29 cellular contexts compared by ENCODE assay signal in the genomic region with DNA sequence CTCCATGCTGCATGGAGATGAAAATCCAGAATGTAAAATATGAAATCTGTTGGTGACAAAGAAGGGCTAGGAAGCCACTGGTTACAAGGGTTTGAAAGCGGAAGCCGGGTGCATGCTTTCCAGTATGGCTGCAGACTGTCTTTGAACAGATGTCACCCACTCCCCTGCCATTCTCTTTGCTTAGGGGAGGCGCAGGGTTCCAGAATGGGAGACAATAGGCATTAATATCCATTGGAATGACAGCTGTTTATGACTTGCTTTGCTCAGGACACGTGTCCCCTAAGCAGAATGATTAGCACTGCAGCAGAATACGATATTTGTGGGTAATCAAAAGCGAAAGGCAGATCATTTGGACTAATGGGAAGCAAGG. TPM values are rescaled to one million over a fixed set of nuclear protein-coding genes. Genes with fewer than 3 reads are reported as not detected.
"Had no signal": no experiment of that assay in that cellular context is flagged by ENCODE, and none has a peak within 500 bp of the region (broad histone marks: within the 10 kb centered on the region; RNA-seq: fewer than 3 reads in every experiment).

No MANE protein-coding gene starts in this region.

- H3K36me3 ChIP-seq: ascending aorta, brain microvascular endothelial cell, gastroesophageal sphincter, heart right ventricle, thyroid gland, upper lobe of left lung, vagina had no signal

- H3K27ac ChIP-seq: brain microvascular endothelial cell, dorsolateral prefrontal cortex, gastroesophageal sphincter, heart right ventricle, thyroid gland, upper lobe of left lung, vagina, VCaP had no signal

- H3K4me3 ChIP-seq: ascending aorta, coronary artery, dorsolateral prefrontal cortex, gastroesophageal sphincter, heart right ventricle, smooth muscle cell, thyroid gland, upper lobe of left lung, vagina had no signal

- DNase-seq: activated CD4-positive, alpha-beta T cell treated with anti-CD3 and anti-CD28 coated beads for 48 hours; activated CD4-positive, alpha-beta T cell treated with anti-CD3 and anti-CD28 coated beads, Interleukin-2, amount 50 U/mL, for 48 hours; activated CD8-positive, alpha-beta memory T cell treated with anti-CD3 and anti-CD28 coated beads, Interleukin-2, amount 50 U/mL, for 4 hours; activated effector memory CD4-positive, alpha-beta T cell treated with anti-CD3 and anti-CD28 coated beads, Interleukin-2, amount 50 U/mL, for 16 hours; activated naive CD4-positive, alpha-beta T cell treated with anti-CD3 and anti-CD28 coated beads for 36 hours; activated naive CD8-positive, alpha-beta T cell treated with anti-CD3 and anti-CD28 coated beads for 36 hours; activated T-cell treated with anti-CD3 and anti-CD28 coated beads, Interleukin-2, amount 50 U/mL, for 1 hour; brain microvascular endothelial cell; dorsolateral prefrontal cortex; effector memory CD4-positive, alpha-beta T cell; heart right ventricle; midbrain; naive thymus-derived CD8-positive, alpha-beta T cell; stimulated activated CD4-positive, alpha-beta T cell treated with anti-CD3 and anti-CD28 coated beads, Interleukin-1b, Interleukin-23, amount 100 ng/mL, for 48 hours; stimulated activated CD4-positive, alpha-beta T cell treated with anti-CD3 and anti-CD28 coated beads, Interleukin-4, amount 100 ng/mL, for 4 hours; stimulated activated CD8-positive, alpha-beta memory T cell treated with anti-CD3 and anti-CD28 coated beads, Interleukin-4, amount 100 ng/mL, for 48 hours; stimulated activated naive CD8-positive, alpha-beta T cell treated with anti-CD3 and anti-CD28 coated beads, Interleukin-15, amount 100 ng/mL, for 72 hours; substantia nigra; T-helper 9 cell; thyroid gland; upper lobe of left lung had no signal

- H3K9me3 ChIP-seq: ascending aorta, gastroesophageal sphincter, heart right ventricle, thyroid gland, upper lobe of left lung, vagina had no signal

- ATAC-seq: gastroesophageal sphincter; heart right ventricle; naive thymus-derived CD8-positive, alpha-beta T cell; sciatic nerve; stimulated activated memory B cell treated with anti-CD40 and anti-IgM and Interleukin-4, amounts not matched to agents 10 μg/mL and 1 μg/mL and 100 μg/mL, for 72 hours; stimulated activated naive CD8-positive, alpha-beta T cell treated with anti-CD3 and anti-CD28 coated beads, Interleukin-15, amount 100 ng/mL, for 72 hours had no signal

- H3K4me2 ChIP-seq: smooth muscle cell had no signal

- H3K27me3 ChIP-seq: ascending aorta, brain microvascular endothelial cell, gastroesophageal sphincter, thyroid gland, upper lobe of left lung, vagina had no signal

- H3K4me1 ChIP-seq: thyroid gland had no signal

RNA-seq across cellular contexts. Expression of gene NRP2, which starts 25.9 kb away (rescaled TPM):
- polyA plus RNA-seq: naive thymus-derived CD8-positive, alpha-beta T cell had no signal
